ENCODE assay signal across 30 cellular contexts in genomic region chr16:87189426-87189825, GRCh38.
"Had no signal": no experiment of that assay in that cellular context is flagged by ENCODE, and none has a peak within 500 bp of the region (broad histone marks: within the 10 kb centered on the region; RNA-seq: fewer than 3 reads in every experiment).

No MANE protein-coding gene starts in this region.

- H3K4me1 ChIP-seq: adrenal gland, ascending aorta, body of pancreas, breast epithelium had no signal

- ATAC-seq: activated naive CD4-positive, alpha-beta T cell treated with anti-CD3 and anti-CD28 coated beads, Interleukin-2, amount 50 U/mL, for 72 hours; activated naive CD8-positive, alpha-beta T cell treated with anti-CD3 and anti-CD28 coated beads, Interleukin-2, amount 50 U/mL, for 24 hours; activated T-cell treated with anti-CD3 and anti-CD28 coated beads, Interleukin-2, amount 50 U/mL, for 4 hours; activated T-cell treated with anti-CD3 and anti-CD28 coated beads, Interleukin-2, amount 50 U/mL, for 72 hours; activated T-helper 17 cell treated with anti-CD3 and anti-CD28 coated beads, Interleukin-2, amount 50 U/mL, for 72 hours; body of pancreas had no signal

- H3K4me3 ChIP-seq: adrenal gland, ascending aorta, body of pancreas, breast epithelium, cardiac muscle cell had no signal

- DNase-seq: activated effector memory CD4-positive, alpha-beta T cell treated with anti-CD3 and anti-CD28 coated beads, Interleukin-2, amount 50 U/mL, for 16 hours; activated effector memory CD4-positive, alpha-beta T cell treated with Interleukin-2 at 50 U/mL for 16 hours; activated gamma-delta T cell; activated gamma-delta T cell treated with Interleukin-2 at 50 U/mL for 16 hours; activated naive CD4-positive, alpha-beta T cell; activated naive CD4-positive, alpha-beta T cell treated with anti-CD3 and anti-CD28 coated beads for 36 hours; activated naive CD4-positive, alpha-beta T cell treated with anti-CD3 and anti-CD28 coated beads, Interleukin-2, amount 10 ng/mL, durations not matched to agents 7 days and 5 days; activated naive CD4-positive, alpha-beta T cell treated with anti-CD3 and anti-CD28 coated beads, Interleukin-2, amount 50 U/mL, for 16 hours; activated naive CD4-positive, alpha-beta T cell treated with Interleukin-2 at 50 U/mL for 16 hours; activated naive CD8-positive, alpha-beta T cell treated with anti-CD3 and anti-CD28 coated beads for 36 hours; activated naive CD8-positive, alpha-beta T cell treated with anti-CD3 and anti-CD28 coated beads, Interleukin-2, amount 10 ng/mL, durations not matched to agents 7 days and 5 days; activated naive CD8-positive, alpha-beta T cell treated with anti-CD3 and anti-CD28 coated beads, Interleukin-2, amount 50 U/mL, for 24 hours; activated T-cell treated with anti-CD3 and anti-CD28 coated beads, Interleukin-2, amount 50 U/mL, for 24 hours; activated T-cell treated with anti-CD3 and anti-CD28 coated beads, Interleukin-2, amount 50 U/mL, for 4 hours; activated T-cell treated with anti-CD3 and anti-CD28 coated beads, Interleukin-2, amount 50 U/mL, for 48 hours; activated T-cell treated with anti-CD3 and anti-CD28 coated beads, Interleukin-2, amount 50 U/mL, for 72 hours; adrenal gland; amniotic stem cell; amygdala; anterior cingulate cortex; body of pancreas; brain microvascular endothelial cell; caudate nucleus; central memory CD4-positive, alpha-beta T cell; cerebellar nuclear complex had no signal

- H3K27ac ChIP-seq: adrenal gland, ascending aorta, body of pancreas, brain microvascular endothelial cell, breast epithelium, cardiac muscle cell had no signal

- H3K36me3 ChIP-seq: adrenal gland, ascending aorta, brain microvascular endothelial cell, breast epithelium, cardiac muscle cell had no signal

- H3K9me3 ChIP-seq: adrenal gland had no signal

- H3K27me3 ChIP-seq: adrenal gland, ascending aorta, body of pancreas, brain microvascular endothelial cell, breast epithelium, cardiac muscle cell had no signal
